ENCODE assay signal across 12 cellular contexts in genomic region chr7:128740996-128741395, GRCh38. TPM values are rescaled to one million over a fixed set of nuclear protein-coding genes. Genes with fewer than 3 reads are reported as not detected.
DNase-seq lines count a peak whose midpoint lies in the region; ATAC-seq, FAIRE-seq and TF ChIP-seq lines count a peak whose summit lies in the region.
"Had no signal": no experiment of that assay in that cellular context is flagged by ENCODE, and none has a peak within 500 bp of the region (broad histone marks: within the 10 kb centered on the region; RNA-seq: fewer than 3 reads in every experiment).

No MANE protein-coding gene starts in this region.

- no peak overlapping the region for H3K27ac Mint-ChIP-seq in activated CD4-positive, alpha-beta T cell treated with anti-CD3 and anti-CD28 coated beads, Interleukin-2, amount 10 ng/mL, durations not matched to agents 7 days and 5 days
- H3K27ac Mint-ChIP-seq: activated naive CD8-positive, alpha-beta T cell; stimulated activated naive B cell treated with anti-CD40 and anti-IgM and Interleukin-4, amounts not matched to agents 10 μg/mL and 1 μg/mL and 100 μg/mL, for 72 hours had no signal

- H3K4me2 ChIP-seq in K562 (ENCODE audit: insufficient read depth, low read length): peak overlapping the region; percentile 98

- no peak overlapping the region for H3K4me3 Mint-ChIP-seq in activated CD4-positive, alpha-beta T cell treated with anti-CD3 and anti-CD28 coated beads, Interleukin-2, amount 10 ng/mL, durations not matched to agents 7 days and 5 days

- TF ChIP-seq CTCF in left ventricle myocardium inferior (IDR thresholded peaks at IDR 0.05; ENCODE audit: borderline replicate concordance) (no peak), K562 (IDR thresholded peaks at IDR 0.05 in 2 of 3, conservative IDR thresholded peaks at IDR 0.05 in 1 of 3; ENCODE audit: insufficient read depth in 2 of 3, low read depth in 1 of 3, low read length in 3 of 3) (no peak), left lung (IDR thresholded peaks at IDR 0.05) (no peak), upper lobe of right lung (IDR thresholded peaks at IDR 0.05) (no peak)

- WGBS in K562 (ENCODE audit: insufficient coverage, low coverage, missing lambda C conversion rate): 18% methylated on average over 3 of the region's 3 CpGs

- peaks cover 6% of the 10 kb centered on the region for H3K36me3 Mint-ChIP-seq in activated CD4-positive, alpha-beta T cell treated with anti-CD3 and anti-CD28 coated beads, Interleukin-2, amount 10 ng/mL, durations not matched to agents 7 days and 5 days (ENCODE audit: low read depth)
- H3K36me3 Mint-ChIP-seq: activated naive CD8-positive, alpha-beta T cell had no signal

- H3K79me2 ChIP-seq in K562 (ENCODE audit: control insufficient read depth, insufficient read depth, low read length): peaks cover 76% of the 10 kb centered on the region

- POLR2A ChIA-PET in K562 (lab: Yijun Ruan, JAX): interaction anchor here (0.6 to 10.5 kb wide), 22 partner anchors 15 to 121 kb away, joined by 3 to 242 read pairs (median 9); partner anchors contain the start of genes ATP6V1F, CCDC136 and OPN1SW
- POLR2A ChIA-PET in activated CD4-positive, alpha-beta T cell treated with anti-CD3 and anti-CD28 coated beads, Interleukin-2, amount 10 ng/mL, durations not matched to agents 7 days and 5 days (lab: Charles Lee): no interaction called here

- H3K27me3 ChIP-seq in left ventricle myocardium inferior (ENCODE audit: low read depth): no peaks in the 10 kb centered on the region
- no peaks in the 10 kb centered on the region for H3K27me3 ChIP-seq in K562 (ENCODE audit: control insufficient read depth in 2 of 2, insufficient read depth in 2 of 2, low read length in 2 of 2)
- H3K27me3 ChIP-seq in left lung: no peaks in the 10 kb centered on the region
- no peaks in the 10 kb centered on the region for H3K27me3 ChIP-seq in upper lobe of right lung

- FAIRE-seq in K562 (lab: Jason Lieb, UNC): no peak

- H3K9me1 ChIP-seq in K562 (ENCODE audit: control insufficient read depth, insufficient read depth, low read length): peaks cover 5% of the 10 kb centered on the region

- H3K9ac ChIP-seq in K562 (ENCODE audit: insufficient read depth in 1 of 2, low read depth in 2 of 2, low read length in 2 of 2): peak overlapping the region; percentile 65 to 97; a peak in 3 of 4 replicates

- no peaks in the 10 kb centered on the region for H3K27me3 Mint-ChIP-seq in activated CD4-positive, alpha-beta T cell treated with anti-CD3 and anti-CD28 coated beads, Interleukin-2, amount 10 ng/mL, durations not matched to agents 7 days and 5 days
- H3K27me3 Mint-ChIP-seq: activated naive CD8-positive, alpha-beta T cell; stimulated activated naive B cell treated with anti-CD40 and anti-IgM and Interleukin-4, amounts not matched to agents 10 μg/mL and 1 μg/mL and 100 μg/mL, for 72 hours had no signal

- H3K4me1 Mint-ChIP-seq in activated CD4-positive, alpha-beta T cell treated with anti-CD3 and anti-CD28 coated beads, Interleukin-2, amount 10 ng/mL, durations not matched to agents 7 days and 5 days: peaks cover 48% of the 10 kb centered on the region

- peaks cover 70% of the 10 kb centered on the region for H3K4me1 ChIP-seq in left ventricle myocardium inferior
- peaks cover 19 to 51% of the 10 kb centered on the region in 2 experiments for H3K4me1 ChIP-seq in K562 (replicated peaks in 1 of 2; ENCODE audit: control insufficient read depth in 2 of 2, insufficient read depth in 2 of 2, low read length in 2 of 2)
- H3K4me1 ChIP-seq in left lung: peaks cover 22 to 65% of the 10 kb centered on the region in 2 donors
- H3K4me1 ChIP-seq in upper lobe of right lung: peaks cover 25% of the 10 kb centered on the region

- intact Hi-C loops in left ventricle myocardium inferior (cut with micrococcal nuclease): no loop called here
- intact Hi-C loops in cardiac septum (cut with DNase I): no loop called here
- intact Hi-C loops in K562 (cut with micrococcal nuclease): no loop called here
- intact Hi-C loops in left lung (cut with DNase I): no loop called here
- intact Hi-C loops in upper lobe of right lung (cut with DNase I): no loop called here

- no peak overlapping the region for H2AFZ ChIP-seq in K562 (ENCODE audit: low read depth, low read length)

- no TSS peak for BruUV-seq in K562 (replicated peaks; lab: Mats Ljungman, UMichigan)

- CTCF ChIA-PET in K562 (lab: Yijun Ruan, JAX; ENCODE audit: low intra/inter-chr PET ratio): no interaction called here
- CTCF ChIA-PET in activated CD4-positive, alpha-beta T cell treated with anti-CD3 and anti-CD28 coated beads, Interleukin-2, amount 10 ng/mL, durations not matched to agents 7 days and 5 days (lab: Charles Lee): interaction anchor here (1.1 to 2.8 kb wide), 5 partner anchors 11 to 32 kb away, joined by 3 to 11 read pairs (median 4); no protein-coding TSS in a partner anchor

- H3K36me3 ChIP-seq in left ventricle myocardium inferior (no peaks in the 10 kb centered on the region), K562 (ENCODE audit: control insufficient read depth, insufficient read depth, low read length) (peaks cover 57% of the 10 kb centered on the region), left lung (no peaks in the 10 kb centered on the region), upper lobe of right lung (no peaks in the 10 kb centered on the region)

- in situ Hi-C loops in K562 (cut with MboI): no loop called here

- H3K27ac ChIP-seq in left ventricle myocardium inferior (replicated peaks) (peak overlapping the region; percentile 97), K562 (ENCODE audit: extremely low read depth, low read depth, low read length) (peak overlapping the region; percentile 5; the same call in 2 of the 3 replicates), left lung (peak overlapping the region in 1 of 2 donors; percentile 95), upper lobe of right lung (no peak overlapping the region)

- ATAC-seq in K562 (no peak), left lung (no peak), upper lobe of right lung (no peak), HG03439 (IDR thresholded peaks at IDR 0.05; ENCODE audit: unreplicated experiment) (no peak), GM19463 (IDR thresholded peaks at IDR 0.05; ENCODE audit: unreplicated experiment) (no peak)
- ATAC-seq: stimulated activated naive B cell treated with anti-CD40 and anti-IgM and Interleukin-4, amounts not matched to agents 10 μg/mL and 1 μg/mL and 100 μg/mL, for 72 hours had no signal

- peaks cover 64% of the 10 kb centered on the region for H4K20me1 ChIP-seq in K562 (replicated peaks; ENCODE audit: control insufficient read depth, insufficient read depth, low read length)

- H3K4me3 ChIP-seq in left ventricle myocardium inferior (peak overlapping the region; percentile 98), K562 (peak overlapping the region; percentile 86), left lung (peak overlapping the region; percentile 70 to 89), upper lobe of right lung (peak overlapping the region; percentile 98)

- no peak for TF ChIP-seq RAD21 in K562 (CRISPR knock-in tag; conservative IDR thresholded peaks at IDR 0.05 in 1 of 2, IDR thresholded peaks at IDR 0.05 in 1 of 2)

- H3K9me3 ChIP-seq in left ventricle myocardium inferior (replicated peaks) (no peaks in the 10 kb centered on the region), K562 (replicated peaks; ENCODE audit: control insufficient read depth, insufficient read depth, low read depth, low read length) (no peaks in the 10 kb centered on the region), left lung (no peaks in the 10 kb centered on the region), upper lobe of right lung (no peaks in the 10 kb centered on the region)

- TF ChIP-seq POLR2A in K562 (conservative IDR thresholded peaks at IDR 0.05): no peak

- H3K9me3 Mint-ChIP-seq in activated CD4-positive, alpha-beta T cell treated with anti-CD3 and anti-CD28 coated beads, Interleukin-2, amount 10 ng/mL, durations not matched to agents 7 days and 5 days: no peaks in the 10 kb centered on the region
- H3K9me3 Mint-ChIP-seq: stimulated activated naive B cell treated with anti-CD40 and anti-IgM and Interleukin-4, amounts not matched to agents 10 μg/mL and 1 μg/mL and 100 μg/mL, for 72 hours had no signal

- TF ChIP-seq EP300 in K562 (IDR thresholded peaks at IDR 0.05; ENCODE audit: low read length): no peak

- DNase-seq in left ventricle myocardium inferior (no peak), cardiac septum (ENCODE audit: low spot score) (no peak), K562 (ENCODE audit: extremely low read depth in 1 of 4, low spot score in 3 of 4) (peak in 1 of 4 experiments; percentile 44), left lung (no peak), upper lobe of right lung (no peak)
- DNase-seq in activated CD4-positive, alpha-beta T cell treated with anti-CD3 and anti-CD28 coated beads, Interleukin-2, amount 10 ng/mL, durations not matched to agents 7 days and 5 days: no peak
- DNase-seq: stimulated activated naive B cell treated with anti-CD40 and anti-IgM and Interleukin-4, amounts not matched to agents 10 μg/mL and 1 μg/mL and 100 μg/mL, for 72 hours had no signal

RNA-seq across cellular contexts. Expression of gene CALU, which starts 1.8 kb away (rescaled TPM):
- total RNA-seq in left ventricle myocardium inferior (236 TPM), cardiac septum (326 TPM), K562 (2014; rRNA removed) (171 and 210 TPM in 2 replicates), K562 (2014; rRNA removed; fragmentation: Illumina TruSeq; extraction: Trizol) (261 and 289 TPM in 2 replicates), K562 (2015; rRNA removed; fragmentation: Illumina TruSeq; extraction: Trizol) (252 and 263 TPM in 2 replicates), K562 (2021) (166 and 170 TPM in 2 replicates), left lung (100 to 1,000 TPM; 177 to 239 TPM), upper lobe of right lung (100 TPM)
- 110 and 296 TPM in 2 replicates for total RNA-seq in K562 (2011; cell fraction: chromatin; rRNA removed; ENCODE audit: low replicate concordance)
- 143 and 167 TPM in 2 replicates for total RNA-seq in K562 (2011; cell fraction: nucleolus; rRNA removed)
- 289 and 411 TPM in 2 replicates for total RNA-seq in K562 (2011; cell fraction: nucleoplasm; rRNA removed)
- polyA plus RNA-seq in K562 (2011; rRNA removed) (167 and 193 TPM in 2 replicates), K562 (2014; fragmentation: Illumina TruSeq; extraction: Trizol) (211 and 265 TPM in 2 replicates), K562 (2014; fragmentation: Nextera tagmentation; extraction: Ambion mirVana) (100 to 1,000 TPM; 215 to 286 TPM), K562 (2014; rRNA removed) (173 and 177 TPM in 2 replicates)
- polyA plus RNA-seq in K562 (2011; cell fraction: cytosol; rRNA removed): 48.3 and 113 TPM in 2 replicates
- polyA plus RNA-seq in K562 (2011; cell fraction: nucleus; rRNA removed): 43.6 and 64.9 TPM in 2 replicates
- polyA plus RNA-seq in K562 (2012): 185 and 229 TPM in 2 replicates
- polyA minus RNA-seq in K562 (2011; rRNA and poly(A)+ RNA removed): 359 and 418 TPM in 2 replicates
- 111 and 121 TPM in 2 replicates for polyA minus RNA-seq in K562 (2011; cell fraction: cytosol; rRNA and poly(A)+ RNA removed)
- 25.2 and 55.2 TPM in 2 replicates for polyA minus RNA-seq in K562 (2011; cell fraction: nucleus; rRNA and poly(A)+ RNA removed)
- total RNA-seq in activated CD4-positive, alpha-beta T cell treated with anti-CD3 and anti-CD28 coated beads, Interleukin-2, amount 10 ng/mL, durations not matched to agents 7 days and 5 days: 10 to 100 TPM; 29.5 to 32.1 TPM

RNA-seq across cellular contexts. Expression of gene OPN1SW, which starts 34.6 kb away (rescaled TPM):
- not detected for total RNA-seq in left ventricle myocardium inferior
- total RNA-seq in cardiac septum: not detected
- not detected in 2 replicates for total RNA-seq in K562 (2011; cell fraction: chromatin; rRNA removed; ENCODE audit: low replicate concordance)
- total RNA-seq in K562 (2011; cell fraction: nucleolus; rRNA removed): not detected in 2 replicates
- not detected in 2 replicates for total RNA-seq in K562 (2011; cell fraction: nucleoplasm; rRNA removed)
- total RNA-seq in K562 (2014; rRNA removed): not detected in 2 replicates
- total RNA-seq in K562 (2014; rRNA removed; fragmentation: Illumina TruSeq; extraction: Trizol): not detected in 2 replicates
- not detected in 2 replicates for total RNA-seq in K562 (2015; rRNA removed; fragmentation: Illumina TruSeq; extraction: Trizol)
- total RNA-seq in K562 (2021): not detected in 2 replicates
- not detected in 2 replicates for polyA plus RNA-seq in K562 (2011; rRNA removed)
- polyA plus RNA-seq in K562 (2011; cell fraction: cytosol; rRNA removed): not detected in 2 replicates
- polyA plus RNA-seq in K562 (2011; cell fraction: nucleus; rRNA removed): not detected in 2 replicates
- polyA plus RNA-seq in K562 (2012): 0.09 and 0.24 TPM in 2 replicates
- not detected in 2 replicates for polyA plus RNA-seq in K562 (2014; fragmentation: Illumina TruSeq; extraction: Trizol)
- polyA plus RNA-seq in K562 (2014; fragmentation: Nextera tagmentation; extraction: Ambion mirVana): 1 to 10 TPM in 1 of 2 experiments, under 1 TPM in 1; 0.84 to 1.0 TPM
- polyA plus RNA-seq in K562 (2014; rRNA removed): not detected in 2 replicates
- polyA minus RNA-seq in K562 (2011; rRNA and poly(A)+ RNA removed): not detected in 2 replicates
- not detected in 2 replicates for polyA minus RNA-seq in K562 (2011; cell fraction: cytosol; rRNA and poly(A)+ RNA removed)
- not detected in 2 replicates for polyA minus RNA-seq in K562 (2011; cell fraction: nucleus; rRNA and poly(A)+ RNA removed)
- not detected for total RNA-seq in left lung
- total RNA-seq in upper lobe of right lung: not detected
- total RNA-seq in activated CD4-positive, alpha-beta T cell treated with anti-CD3 and anti-CD28 coated beads, Interleukin-2, amount 10 ng/mL, durations not matched to agents 7 days and 5 days: not detected
- total RNA-seq: HT1080; T-helper 1 cell treated with Interleukin-12 subunit alpha and Interleukin-12 subunit beta and Interleukin-4 antibody, amounts not matched to agents 30 ng/mL and 1 ng/mL, for 36 hours had no signal

RNA-seq across cellular contexts. Expression of gene CCDC136, which starts 50.8 kb away (rescaled TPM):
- total RNA-seq in left ventricle myocardium inferior: 8.2 TPM
- 14.5 TPM for total RNA-seq in cardiac septum
- total RNA-seq in K562 (2011; cell fraction: chromatin; rRNA removed; ENCODE audit: low replicate concordance): 153 and 165 TPM in 2 replicates
- total RNA-seq in K562 (2011; cell fraction: nucleolus; rRNA removed): 88.4 and 89.7 TPM in 2 replicates
- 120 and 159 TPM in 2 replicates for total RNA-seq in K562 (2011; cell fraction: nucleoplasm; rRNA removed)
- 17.0 and 23.5 TPM in 2 replicates for total RNA-seq in K562 (2014; rRNA removed)
- total RNA-seq in K562 (2014; rRNA removed; fragmentation: Illumina TruSeq; extraction: Trizol): 15.3 and 18.8 TPM in 2 replicates
- 27.6 and 28.7 TPM in 2 replicates for total RNA-seq in K562 (2015; rRNA removed; fragmentation: Illumina TruSeq; extraction: Trizol)
- total RNA-seq in K562 (2021): 23.7 and 26.5 TPM in 2 replicates
- polyA plus RNA-seq in K562 (2011; rRNA removed): 40.2 and 45.0 TPM in 2 replicates
- polyA plus RNA-seq in K562 (2011; cell fraction: cytosol; rRNA removed): 12.2 and 20.3 TPM in 2 replicates
- polyA plus RNA-seq in K562 (2011; cell fraction: nucleus; rRNA removed): 165 and 172 TPM in 2 replicates
- polyA plus RNA-seq in K562 (2012): 30.6 and 53.3 TPM in 2 replicates
- 23.5 and 26.9 TPM in 2 replicates for polyA plus RNA-seq in K562 (2014; fragmentation: Illumina TruSeq; extraction: Trizol)
- polyA plus RNA-seq in K562 (2014; fragmentation: Nextera tagmentation; extraction: Ambion mirVana): 1 to 10 TPM; 2.4 TPM
- polyA plus RNA-seq in K562 (2014; rRNA removed): 34.8 and 40.8 TPM in 2 replicates
- polyA minus RNA-seq in K562 (2011; rRNA and poly(A)+ RNA removed): 31.9 and 36.9 TPM in 2 replicates
- polyA minus RNA-seq in K562 (2011; cell fraction: cytosol; rRNA and poly(A)+ RNA removed): 9.3 and 17.3 TPM in 2 replicates
- 47.4 and 54.8 TPM in 2 replicates for polyA minus RNA-seq in K562 (2011; cell fraction: nucleus; rRNA and poly(A)+ RNA removed)
- total RNA-seq in left lung: 1 to 10 TPM; 2.5 to 3.2 TPM
- total RNA-seq in upper lobe of right lung: 3.1 TPM
- 1 to 10 TPM; 5.1 to 6.8 TPM for total RNA-seq in activated CD4-positive, alpha-beta T cell treated with anti-CD3 and anti-CD28 coated beads, Interleukin-2, amount 10 ng/mL, durations not matched to agents 7 days and 5 days
